In genomic region chr12:26878661-26879119, GRCh38 we compare ENCODE assay signal across 8 cellular contexts. TPM values are rescaled to one million over a fixed set of nuclear protein-coding genes. Genes with fewer than 3 reads are reported as not detected.
DNase-seq lines count a peak whose midpoint lies in the region; ATAC-seq, FAIRE-seq and TF ChIP-seq lines count a peak whose summit lies in the region.

No MANE protein-coding gene starts in this region.

- no peaks in the 10 kb centered on the region for H3K36me3 Mint-ChIP-seq in astrocyte (ENCODE audit: low read depth, unreplicated experiment)

- no peaks in the 10 kb centered on the region for H4K20me1 ChIP-seq in astrocyte (ENCODE audit: insufficient read depth, low read length)

- no peaks in the 10 kb centered on the region for H3K4me1 ChIP-seq in astrocyte (ENCODE audit: insufficient read depth, low read length)
- peaks cover 0 to 13% of the 10 kb centered on the region in 2 donors for H3K4me1 ChIP-seq in lung (ENCODE audit: control insufficient read depth in 2 of 2, insufficient read depth in 2 of 2, low read length in 2 of 2)

- H3K9me3 Mint-ChIP-seq in astrocyte (ENCODE audit: unreplicated experiment), result peaks cover 5% of the 10 kb centered on the region

- H3K4me3 Mint-ChIP-seq in astrocyte (ENCODE audit: unreplicated experiment), result no peak overlapping the region

- H3K4me3 ChIP-seq in astrocyte (ENCODE audit: insufficient read depth, low read depth, low read length) (no peak overlapping the region), lung (no peak overlapping the region)

- WGBS in lung, 2 donors, result 27 to 28% methylated on average over 6 of the region's 6 CpGs

- FAIRE-seq in astrocyte (lab: Jason Lieb, UNC), result no peak

- no peak overlapping the region for H2AFZ ChIP-seq in astrocyte (ENCODE audit: low read depth, low read length)

- ATAC-seq in GM19467 (IDR thresholded peaks at IDR 0.05; ENCODE audit: unreplicated experiment) (peak; percentile 74), lung (ENCODE audit: insufficient read depth, low FRiP score) (no peak)

- no peaks in the 10 kb centered on the region for H3K4me1 Mint-ChIP-seq in astrocyte (ENCODE audit: low read depth, unreplicated experiment)

- H3K9me3 ChIP-seq in astrocyte (ENCODE audit: insufficient read depth, low read depth, low read length) (no peaks in the 10 kb centered on the region), lung (ENCODE audit: control insufficient read depth in 2 of 2, insufficient read depth in 1 of 2, low read length in 1 of 2) (no peaks in the 10 kb centered on the region)

- in situ Hi-C loops in GM13976 (cut with MboI; ENCODE audit: low sequenced_read_pairs, unreplicated experiment), result no loop called here

- H3K36me3 ChIP-seq in astrocyte (ENCODE audit: insufficient read depth, low read length) (no peaks in the 10 kb centered on the region), lung (ENCODE audit: control insufficient read depth in 2 of 2, insufficient read depth in 2 of 2, low read length in 2 of 2) (no peaks in the 10 kb centered on the region)

- H3K27ac Mint-ChIP-seq in astrocyte (ENCODE audit: unreplicated experiment), result no peak overlapping the region

- H3K27me3 ChIP-seq in astrocyte (ENCODE audit: insufficient read depth, low read length) (no peaks in the 10 kb centered on the region), lung (ENCODE audit: control insufficient read depth, insufficient read depth) (no peaks in the 10 kb centered on the region)

- DNase-seq in NAMALWA (ENCODE audit: low spot score) (peak; percentile 96), astrocyte (ENCODE audit: low read depth) (peak; percentile 11), lung (ENCODE audit: low spot score) (peak; percentile 54), HCEC 1CT (no peak), SKM-1 treated with dmso at 0.1 percent for 144 hours (lab: John Stamatoyannopoulos, UW; ENCODE audit: unreplicated experiment) (no peak), GM13976 (ENCODE audit: low spot score) (no peak)
- DNase-seq in activated CD8-positive, alpha-beta memory T cell treated with anti-CD3 and anti-CD28 coated beads, Interleukin-2, amount 50 U/mL, for 4 hours, result no peak

- no peak overlapping the region for H3K27ac ChIP-seq in astrocyte (ENCODE audit: low read depth, low read length)
- no peak overlapping the region for H3K27ac ChIP-seq in lung (ENCODE audit: low read depth in 1 of 2, low read length in 1 of 2)

- no peak overlapping the region for H3K4me2 ChIP-seq in astrocyte (ENCODE audit: low read length)

- H3K27me3 Mint-ChIP-seq in astrocyte (ENCODE audit: low read depth, unreplicated experiment), result peaks cover 5% of the 10 kb centered on the region

- no peak for TF ChIP-seq CTCF in astrocyte (IDR thresholded peaks at IDR 0.05; ENCODE audit: insufficient read depth, low read depth, low read length)
- no peak for TF ChIP-seq CTCF in lung (IDR thresholded peaks at IDR 0.05; ENCODE audit: control extremely low read depth, extremely low read depth)
- TF ChIP-seq CTCF in GM13976 (IDR thresholded peaks at IDR 0.05; ENCODE audit: borderline replicate concordance, control extremely low read depth, extremely low read depth, insufficient read depth, missing control alignments), result no peak

- no peak overlapping the region for H3K9ac ChIP-seq in astrocyte (ENCODE audit: low read length)

- no peaks in the 10 kb centered on the region for H3K79me2 ChIP-seq in astrocyte (ENCODE audit: insufficient read depth, low read length)

RNA-seq across cellular contexts. Expression of gene ITPR2, which starts 45.7 kb away (rescaled TPM):
- total RNA-seq in astrocyte (24.4 and 24.8 TPM in 2 replicates), lung (10 to 100 TPM; 43.0 to 47.0 TPM)
- polyA plus RNA-seq in lung, result 10 to 100 TPM in 1 of 2 donors, 1 to 10 TPM in 1; 4.1 to 10.1 TPM

RNA-seq across cellular contexts. Expression of gene INTS13, which starts 59.1 kb away (rescaled TPM):
- 29.6 and 33.7 TPM in 2 replicates for total RNA-seq in astrocyte
- total RNA-seq in lung, result 10 to 100 TPM; 16.8 to 19.0 TPM
- 10 to 100 TPM; 12.4 to 21.8 TPM for polyA plus RNA-seq in lung

RNA-seq across cellular contexts. Expression of gene FGFR1OP2, which starts 59.6 kb away (rescaled TPM):
- 36.7 and 39.2 TPM in 2 replicates for total RNA-seq in astrocyte
- total RNA-seq in lung, result 100 to 1,000 TPM in 1 of 2 donors, 10 to 100 TPM in 1; 37.9 to 110 TPM
- polyA plus RNA-seq in lung, result 10 to 100 TPM; 32.8 to 40.5 TPM

Comparison
In these comparisons a context has a peak if more than half of its experiments do, and no peak if none do; other contexts are left out.
1. DNase-seq: peak in NAMALWA (single experiment), astrocyte (single experiment) and lung (single experiment); none in HCEC 1CT (single experiment), SKM-1 treated with dmso at 0.1 percent for 144 hours (single experiment), GM13976 (single experiment) and activated CD8-positive, alpha-beta memory T cell treated with anti-CD3 and anti-CD28 coated beads, Interleukin-2, amount 50 U/mL, for 4 hours (single experiment).